ENCODE assay signal across 31 cellular contexts in the genomic region with DNA sequence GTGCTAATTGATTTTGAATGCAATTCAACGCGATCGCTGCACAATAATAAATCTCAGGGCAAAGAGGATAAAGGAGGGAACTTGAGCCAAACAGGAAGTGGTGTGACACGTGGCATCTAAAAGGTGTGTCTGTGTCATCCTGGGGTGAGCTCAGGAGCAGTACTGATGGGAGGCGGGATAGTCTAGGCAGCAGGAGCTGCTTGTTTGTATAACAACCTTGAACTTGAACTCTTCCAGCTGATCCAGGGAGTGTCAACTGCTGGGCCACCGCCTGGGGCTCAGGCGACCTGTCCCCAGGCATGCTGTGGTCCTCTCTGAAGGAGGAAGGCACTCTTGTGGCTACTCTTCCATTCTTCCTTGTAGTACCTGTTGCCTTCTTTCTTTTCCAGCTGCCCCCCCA.
DNase-seq lines count a peak whose midpoint lies in the region; ATAC-seq, FAIRE-seq and TF ChIP-seq lines count a peak whose summit lies in the region.
"Had no signal": no experiment of that assay in that cellular context is flagged by ENCODE, and none has a peak within 500 bp of the region (broad histone marks: within the 10 kb centered on the region; RNA-seq: fewer than 3 reads in every experiment).

No MANE protein-coding gene starts in this region.

- 32 to 55% (median 34%) methylated on average over 7 of the region's 7 CpGs for WGBS in small intestine, 3 donors

- no peaks in the 10 kb centered on the region for H3K9me3 ChIP-seq in colonic mucosa
- no peaks in the 10 kb centered on the region for H3K9me3 ChIP-seq in small intestine (ENCODE audit: control insufficient read depth, low read depth)
- H3K9me3 ChIP-seq: BE2C, neutrophil, upper lobe of left lung had no signal

- peaks cover 7% of the 10 kb centered on the region for H3K4me1 ChIP-seq in colonic mucosa
- peaks cover 6 to 10% of the 10 kb centered on the region in 2 donors for H3K4me1 ChIP-seq in small intestine (ENCODE audit: control insufficient read depth in 2 of 2, insufficient read depth in 1 of 2, low read depth in 1 of 2, low read length in 1 of 2)

- no peak for ATAC-seq in HG02840 (IDR thresholded peaks at IDR 0.05; ENCODE audit: low FRiP score, unreplicated experiment)
- ATAC-seq: activated naive CD8-positive, alpha-beta T cell treated with anti-CD3 and anti-CD28 coated beads, Interleukin-2, amount 50 U/mL, for 24 hours; activated T-cell treated with anti-CD3 and anti-CD28 coated beads, Interleukin-2, amount 50 U/mL, for 4 hours; Panc1; sciatic nerve; stimulated activated effector memory CD8-positive, alpha-beta T cell treated with anti-CD3 and anti-CD28 coated beads, Interleukin-12 subunit alpha, Interleukin-12 subunit beta, amount 100 ng/mL, for 72 hours had no signal

- intact Hi-C loops in colonic mucosa (cut with DNase I) = no loop called here

- FAIRE-seq in small intestine (lab: Jason Lieb, UNC) = no peak
- FAIRE-seq: endometrium, frontal cortex, GM18507 had no signal

- no peaks in the 10 kb centered on the region for H3K27me3 ChIP-seq in colonic mucosa
- H3K27me3 ChIP-seq in small intestine (ENCODE audit: control insufficient read depth in 2 of 2, insufficient read depth in 2 of 2, low read length in 2 of 2) = no peaks in the 10 kb centered on the region
- H3K27me3 ChIP-seq: BE2C, upper lobe of left lung had no signal

- H3K9ac ChIP-seq in colonic mucosa (ENCODE audit: low read depth in 2 of 2, low read length in 2 of 2) = no peak overlapping the region

- no peak overlapping the region for H3K4me3 ChIP-seq in colonic mucosa
- H3K4me3 ChIP-seq in small intestine (ENCODE audit: low read depth in 1 of 2, low read length in 2 of 2) = no peak overlapping the region
- H3K4me3 ChIP-seq: upper lobe of left lung had no signal

- TF ChIP-seq CTCF in colonic mucosa (IDR thresholded peaks at IDR 0.05) = no peak

- H3K36me3 ChIP-seq in colonic mucosa = no peaks in the 10 kb centered on the region
- H3K36me3 ChIP-seq in small intestine (ENCODE audit: control insufficient read depth in 2 of 2, insufficient read depth in 2 of 2, low read length in 2 of 2) = no peaks in the 10 kb centered on the region
- H3K36me3 ChIP-seq: BE2C, neutrophil, upper lobe of left lung, WERI-Rb-1 had no signal

- peak; percentile 10 for DNase-seq in NCI-H510A treated with DMSO at 0.1 percent for 48 hours (lab: John Stamatoyannopoulos, UW)
- DNase-seq in NCI-H510A (lab: John Stamatoyannopoulos, UW) = no peak
- peak; percentile 44 for DNase-seq in NCI-H146 treated with DMSO at 0.1 percent for 48 hours (lab: John Stamatoyannopoulos, UW; ENCODE audit: unreplicated experiment)
- DNase-seq in colonic mucosa = peak; percentile 37
- DNase-seq in small intestine = peak; percentile 87
- no peak for DNase-seq in NCI-H1694 (lab: John Stamatoyannopoulos, UW)
- DNase-seq in GM03348 (ENCODE audit: low spot score) = no peak
- DNase-seq: ACHN; activated CD4-positive, alpha-beta T cell treated with anti-CD3 and anti-CD28 coated beads for 48 hours; activated gamma-delta T cell treated with Interleukin-2 at 50 U/mL for 16 hours; activated naive CD8-positive, alpha-beta T cell treated with anti-CD3 and anti-CD28 coated beads, Interleukin-2, amount 50 U/mL, for 24 hours; activated T-cell treated with anti-CD3 and anti-CD28 coated beads, Interleukin-2, amount 50 U/mL, for 4 hours; BE2C; CD8-positive, alpha-beta memory T cell; central memory CD4-positive, alpha-beta T cell; DMS79 treated with DMSO at 0.1 percent for 48 hours; NCI-H446 treated with DMSO at 0.1 percent for 48 hours; SHP77 treated with DMSO at 0.1 percent for 48 hours; stimulated activated CD4-positive, alpha-beta T cell treated with anti-CD3 and anti-CD28 coated beads, Interleukin-4, amount 100 ng/mL, for 24 hours; T-helper 9 cell; WERI-Rb-1 had no signal

- H3K27ac ChIP-seq in colonic mucosa (no peak overlapping the region), small intestine (ENCODE audit: low read depth in 1 of 2, low read length in 1 of 2) (peak overlapping the region in 1 of 2 donors; percentile 61)
- H3K27ac ChIP-seq: HL-60, neutrophil, upper lobe of left lung, WERI-Rb-1 had no signal

Comparison
In these comparisons a context has a peak if more than half of its experiments do, and no peak if none do; other contexts are left out.
1. DNase-seq: peak in NCI-H510A treated with DMSO at 0.1 percent for 48 hours (single experiment), NCI-H146 treated with DMSO at 0.1 percent for 48 hours (single experiment), colonic mucosa (single experiment) and small intestine (single experiment); none in NCI-H510A (single experiment), NCI-H1694 (single experiment) and GM03348 (single experiment).